ENCODE assay signal across 15 cellular contexts in the genomic region with DNA sequence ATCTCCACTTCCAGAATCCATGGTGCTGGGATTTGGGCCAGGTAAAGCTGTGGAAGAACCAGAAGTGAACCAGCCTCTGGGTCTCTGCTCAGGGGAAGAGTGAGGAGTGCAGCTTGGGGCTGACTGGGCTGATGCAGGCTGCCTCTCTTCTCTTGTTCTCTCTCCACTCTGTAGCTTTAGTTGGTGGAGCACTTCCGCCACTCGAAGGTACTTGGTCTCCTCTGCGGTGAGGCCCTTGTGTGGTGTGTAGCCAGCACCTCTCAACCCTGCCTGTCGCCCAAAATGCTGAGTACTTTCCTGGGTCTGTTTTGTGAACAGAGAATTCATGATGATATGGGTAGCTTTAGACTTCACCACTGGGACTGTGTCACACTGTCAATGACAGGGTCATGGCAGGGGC.
"Had no signal": no experiment of that assay in that cellular context is flagged by ENCODE, and none has a peak within 500 bp of the region (broad histone marks: within the 10 kb centered on the region; RNA-seq: fewer than 3 reads in every experiment).

No MANE protein-coding gene starts in this region.

- H3K36me3 ChIP-seq: adrenal gland, cardiac muscle cell, esophagus squamous epithelium, tibial artery, uterus had no signal

- H3K4me1 ChIP-seq: adrenal gland, tibial artery, uterus had no signal

- H3K4me3 Mint-ChIP-seq: activated CD4-positive, alpha-beta memory T cell treated with anti-CD3 and anti-CD28 coated beads, Interleukin-2, amount 10 ng/mL, durations not matched to agents 7 days and 5 days; memory B cell; natural killer cell treated with Interleukin-12 subunit alpha and Interleukin-12 subunit beta and Interleukin-15 and Interleukin-18, amount 100 ng/mL, for 72 hours; stimulated activated memory B cell treated with anti-CD40 and anti-IgM and Interleukin-4, amounts not matched to agents 10 μg/mL and 1 μg/mL and 100 μg/mL, for 72 hours had no signal

- DNase-seq: activated CD4-positive, alpha-beta memory T cell treated with anti-CD3 and anti-CD28 coated beads, Interleukin-2, amount 10 ng/mL, durations not matched to agents 7 days and 5 days; activated CD4-positive, CD25-positive, alpha-beta regulatory T cell treated with anti-CD3 and anti-CD28 coated beads, Interleukin-2, amount 50 U/mL, for 72 hours; activated naive CD4-positive, alpha-beta T cell treated with Interleukin-2 at 50 U/mL for 16 hours; adrenal gland; esophagus squamous epithelium; islet precursor cell; nucleus accumbens; T-helper 1 cell; tibial artery; uterus had no signal

- H3K27ac ChIP-seq: adrenal gland, cardiac muscle cell, esophagus squamous epithelium, hepatocyte, tibial artery, uterus had no signal

- H3K27ac Mint-ChIP-seq: activated CD4-positive, alpha-beta memory T cell treated with anti-CD3 and anti-CD28 coated beads, Interleukin-2, amount 10 ng/mL, durations not matched to agents 7 days and 5 days; memory B cell; natural killer cell treated with Interleukin-12 subunit alpha and Interleukin-12 subunit beta and Interleukin-15 and Interleukin-18, amount 100 ng/mL, for 72 hours; stimulated activated memory B cell treated with anti-CD40 and anti-IgM and Interleukin-4, amounts not matched to agents 10 μg/mL and 1 μg/mL and 100 μg/mL, for 72 hours had no signal

- H3K9me3 ChIP-seq: tibial artery, uterus had no signal

- ATAC-seq: stimulated activated memory B cell treated with anti-CD40 and anti-IgM and Interleukin-4, amounts not matched to agents 10 μg/mL and 1 μg/mL and 100 μg/mL, for 72 hours had no signal

- H3K27me3 ChIP-seq: adrenal gland, cardiac muscle cell, esophagus squamous epithelium, hepatocyte, uterus had no signal

- H3K4me3 ChIP-seq: adrenal gland, cardiac muscle cell, esophagus squamous epithelium, hepatocyte, tibial artery, uterus had no signal
